ENCODE assay signal across 22 cellular contexts in the genomic region with DNA sequence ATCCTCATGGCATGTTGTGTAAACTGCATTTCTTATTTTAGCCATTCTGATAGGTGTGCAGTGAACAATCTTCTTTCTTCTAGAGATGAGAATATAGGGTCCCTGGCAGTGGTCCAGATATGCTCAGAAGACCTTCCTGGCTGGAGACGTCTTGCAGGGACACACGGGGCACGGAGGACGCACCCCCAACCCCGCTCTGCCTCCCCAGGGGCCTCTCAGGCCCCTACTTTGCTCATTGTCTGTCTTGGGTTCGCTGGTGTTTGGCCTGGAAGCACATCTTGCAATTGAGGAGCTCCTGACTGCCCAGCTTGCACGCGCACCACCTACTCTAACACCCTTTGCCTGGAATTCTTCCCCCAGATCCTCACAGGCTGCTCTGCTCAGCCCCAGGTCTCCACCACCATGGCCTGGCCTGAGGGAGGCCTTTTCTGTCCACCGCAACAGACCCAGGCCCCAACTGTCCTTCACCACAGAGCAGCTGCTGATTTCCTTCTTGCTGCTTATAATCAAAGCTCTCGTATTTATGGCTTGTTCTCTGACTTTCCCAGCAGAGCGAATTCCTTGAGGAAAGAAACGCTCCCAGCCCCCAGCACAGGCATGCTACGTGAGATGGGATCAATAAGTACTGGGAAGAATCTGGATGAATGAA.
"Had no signal": no experiment of that assay in that cellular context is flagged by ENCODE, and none has a peak within 500 bp of the region (broad histone marks: within the 10 kb centered on the region; RNA-seq: fewer than 3 reads in every experiment).

No MANE protein-coding gene starts in this region.

- H3K4me1 ChIP-seq: pancreas, sigmoid colon, transverse colon had no signal

- DNase-seq: effector CD8-positive, alpha-beta T cell; gastrocnemius medialis; heart right ventricle; immature natural killer cell; kidney; left cardiac atrium; left ventricle myocardium superior; mesenchymal stem cell; naive B cell; nephron progenitor cell; pancreas; sigmoid colon; stimulated activated CD4-positive, alpha-beta T cell treated with anti-CD3 and anti-CD28 coated beads, Interleukin-4, amount 100 ng/mL, for 4 hours; stimulated activated naive B cell treated with anti-CD40 and anti-IgM and Interleukin-4, amounts not matched to agents 10 μg/mL and 1 μg/mL and 100 μg/mL, for 72 hours; stimulated activated naive CD8-positive, alpha-beta T cell treated with anti-CD3 and anti-CD28 coated beads, Interleukin-15, amount 100 ng/mL, for 72 hours; transverse colon had no signal

- H3K4me3 ChIP-seq: cardiac muscle cell, gastrocnemius medialis, heart right ventricle, lung, pancreas, sigmoid colon, skin epidermis, thoracic aorta, transverse colon had no signal

- ATAC-seq: esophagus mucosa; gastrocnemius medialis; heart right ventricle; left cardiac atrium; left ventricle myocardium superior; pancreas; stimulated activated naive B cell treated with anti-CD40 and anti-IgM and Interleukin-4, amounts not matched to agents 10 μg/mL and 1 μg/mL and 100 μg/mL, for 72 hours; stimulated activated naive CD8-positive, alpha-beta T cell treated with anti-CD3 and anti-CD28 coated beads, Interleukin-15, amount 100 ng/mL, for 72 hours had no signal

- H3K27ac Mint-ChIP-seq: nephron progenitor cell; progenitor cell of endocrine pancreas; stimulated activated naive B cell treated with anti-CD40 and anti-IgM and Interleukin-4, amounts not matched to agents 10 μg/mL and 1 μg/mL and 100 μg/mL, for 72 hours; stimulated activated naive CD8-positive, alpha-beta T cell treated with anti-CD3 and anti-CD28 coated beads, Interleukin-15, amount 100 ng/mL, for 72 hours had no signal

- H3K27me3 Mint-ChIP-seq: stimulated activated naive CD8-positive, alpha-beta T cell treated with anti-CD3 and anti-CD28 coated beads, Interleukin-15, amount 100 ng/mL, for 72 hours had no signal

- H3K36me3 Mint-ChIP-seq: immature natural killer cell; naive B cell; stimulated activated naive B cell treated with anti-CD40 and anti-IgM and Interleukin-4, amounts not matched to agents 10 μg/mL and 1 μg/mL and 100 μg/mL, for 72 hours had no signal

- H3K27me3 ChIP-seq: cardiac muscle cell, gastrocnemius medialis, pancreas, sigmoid colon, transverse colon had no signal

- H3K4me1 Mint-ChIP-seq: naive B cell; stimulated activated naive B cell treated with anti-CD40 and anti-IgM and Interleukin-4, amounts not matched to agents 10 μg/mL and 1 μg/mL and 100 μg/mL, for 72 hours; stimulated activated naive CD8-positive, alpha-beta T cell treated with anti-CD3 and anti-CD28 coated beads, Interleukin-15, amount 100 ng/mL, for 72 hours had no signal

- H3K27ac ChIP-seq: cardiac muscle cell, gastrocnemius medialis, heart right ventricle, pancreas, sigmoid colon, thoracic aorta, transverse colon had no signal

- H3K36me3 ChIP-seq: cardiac muscle cell, gastrocnemius medialis, heart right ventricle, pancreas, sigmoid colon, thoracic aorta, transverse colon had no signal

- H3K4me3 Mint-ChIP-seq: naive B cell; nephron progenitor cell; stimulated activated naive B cell treated with anti-CD40 and anti-IgM and Interleukin-4, amounts not matched to agents 10 μg/mL and 1 μg/mL and 100 μg/mL, for 72 hours; stimulated activated naive CD8-positive, alpha-beta T cell treated with anti-CD3 and anti-CD28 coated beads, Interleukin-15, amount 100 ng/mL, for 72 hours had no signal

- H3K9me3 Mint-ChIP-seq: immature natural killer cell; nephron progenitor cell; stimulated activated naive B cell treated with anti-CD40 and anti-IgM and Interleukin-4, amounts not matched to agents 10 μg/mL and 1 μg/mL and 100 μg/mL, for 72 hours; stimulated activated naive CD8-positive, alpha-beta T cell treated with anti-CD3 and anti-CD28 coated beads, Interleukin-15, amount 100 ng/mL, for 72 hours had no signal

- H3K9me3 ChIP-seq: gastrocnemius medialis, heart right ventricle, pancreas, sigmoid colon, thoracic aorta, transverse colon had no signal
